ENCODE assay signal across 20 cellular contexts in genomic region chr3:132519914-132520313, GRCh38.
"Had no signal": no experiment of that assay in that cellular context is flagged by ENCODE, and none has a peak within 500 bp of the region (broad histone marks: within the 10 kb centered on the region; RNA-seq: fewer than 3 reads in every experiment).

No MANE protein-coding gene starts in this region.

- H3K4me3 Mint-ChIP-seq: activated T-cell treated with anti-CD3 and anti-CD28 coated beads, Interleukin-2, amount 50 U/mL, for 4 hours; effector memory CD8-positive, alpha-beta T cell; immature natural killer cell; natural killer cell had no signal

- H3K27me3 ChIP-seq: testis, upper lobe of left lung had no signal

- ATAC-seq: activated T-cell treated with anti-CD3 and anti-CD28 coated beads, Interleukin-2, amount 50 U/mL, for 4 hours; effector memory CD8-positive, alpha-beta T cell; natural killer cell; SK-N-SH treated with all-trans-retinoic acid at 6 μM for 48 hours had no signal

- DNase-seq: activated CD4-positive, alpha-beta T cell treated with anti-CD3 and anti-CD28 coated beads for 1 hour; activated gamma-delta T cell; activated T-cell treated with anti-CD3 and anti-CD28 coated beads, Interleukin-2, amount 50 U/mL, for 4 hours; dermis blood vessel endothelial cell; effector memory CD8-positive, alpha-beta T cell; foreskin melanocyte; immature natural killer cell; mesenchymal stem cell; natural killer cell; nucleus accumbens; posterior cingulate gyrus; retina; stimulated activated CD4-positive, alpha-beta T cell treated with anti-CD3 and anti-CD28 coated beads, Interleukin-4, amount 100 ng/mL, for 24 hours; stimulated activated naive CD4-positive, alpha-beta T cell treated with Interleukin-2 at 50 U/mL for 16 hours; T-helper 1 cell; T1000; testis; upper lobe of left lung had no signal

- H3K9me3 ChIP-seq: testis, upper lobe of left lung had no signal

- H3K4me1 ChIP-seq: testis, upper lobe of left lung had no signal

- H3K27ac ChIP-seq: epithelial cell of prostate, testis, upper lobe of left lung had no signal

- H3K27me3 Mint-ChIP-seq: effector memory CD8-positive, alpha-beta T cell had no signal

- H3K9me3 Mint-ChIP-seq: activated T-cell treated with anti-CD3 and anti-CD28 coated beads, Interleukin-2, amount 50 U/mL, for 4 hours; effector memory CD8-positive, alpha-beta T cell; immature natural killer cell; natural killer cell had no signal

- H3K27ac Mint-ChIP-seq: natural killer cell had no signal

- H3K4me3 ChIP-seq: testis, upper lobe of left lung had no signal

- H3K4me1 Mint-ChIP-seq: immature natural killer cell, natural killer cell had no signal
